ENCODE assay signal across 7 cellular contexts in the genomic region with DNA sequence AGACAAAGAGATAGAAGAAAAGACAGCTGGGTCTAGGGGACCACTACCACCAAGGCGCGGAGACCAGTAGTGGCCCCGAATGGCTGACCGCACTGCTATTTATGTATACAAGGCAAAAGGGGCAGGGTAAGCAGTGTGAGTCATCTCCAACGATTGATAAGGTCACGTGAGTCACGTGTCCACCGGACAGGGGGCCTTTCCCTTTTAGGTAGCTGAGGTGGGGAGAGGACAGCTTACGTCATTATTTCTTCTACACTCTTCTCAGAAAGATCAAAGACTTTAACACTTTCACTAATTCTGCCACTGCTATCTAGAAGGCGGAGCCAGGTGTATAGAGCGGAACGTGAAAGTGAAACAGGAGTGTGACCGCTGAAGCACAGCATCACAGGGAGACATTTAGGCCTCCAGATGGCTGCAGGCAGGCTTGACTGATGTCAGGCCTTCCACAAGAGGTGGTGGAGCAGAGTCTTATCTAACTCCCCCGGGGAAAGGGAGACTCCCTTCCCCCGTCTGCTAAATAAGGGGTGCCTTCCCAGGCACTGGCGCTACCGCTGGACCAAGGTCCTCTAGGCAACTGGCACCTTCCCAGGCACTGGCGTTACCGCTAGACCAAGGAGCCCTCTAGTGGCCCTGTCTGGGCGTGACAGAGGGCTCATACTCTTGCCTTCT. TPM values are rescaled to one million over a fixed set of nuclear protein-coding genes. Genes with fewer than 3 reads are reported as not detected.
DNase-seq lines count a peak whose midpoint lies in the region; ATAC-seq and TF ChIP-seq lines count a peak whose summit lies in the region.

No MANE protein-coding gene starts in this region.

- H3K4me3 ChIP-seq in SU-DHL-6 (ENCODE audit: insufficient read depth, low read length, poor library complexity, severe bottlenecking) (peak overlapping the region; percentile 52), cardiac fibroblast (replicated peaks in 1 of 2; ENCODE audit: low read depth in 2 of 2, low read length in 2 of 2) (peak overlapping the region; percentile 29 to 39), liver (ENCODE audit: low read depth in 1 of 3, low read length in 3 of 3) (peak overlapping the region; percentile 50 to 85 (median 64))

- peak overlapping the region; percentile 20 for H3K27ac Mint-ChIP-seq in stimulated activated naive B cell treated with anti-CD40 and anti-IgM and Interleukin-4, amounts not matched to agents 10 μg/mL and 1 μg/mL and 100 μg/mL, for 72 hours

- H3F3A ChIP-seq in SU-DHL-6 (ENCODE audit: insufficient read depth) = no peaks in the 10 kb centered on the region

- DNase-seq in cardiac fibroblast (ENCODE audit: low read depth in 2 of 2) = peak; percentile 80 to 85
- peak; percentile 76 for DNase-seq in stimulated activated naive B cell treated with anti-CD40 and anti-IgM and Interleukin-4, amounts not matched to agents 10 μg/mL and 1 μg/mL and 100 μg/mL, for 72 hours

- H3K79me2 ChIP-seq in SU-DHL-6 (ENCODE audit: insufficient read depth, low read length) = no peaks in the 10 kb centered on the region

- peaks cover 8 to 17% of the 10 kb centered on the region in 2 donors for H3K4me1 Mint-ChIP-seq in stimulated activated naive B cell treated with anti-CD40 and anti-IgM and Interleukin-4, amounts not matched to agents 10 μg/mL and 1 μg/mL and 100 μg/mL, for 72 hours

- peak; percentile 83 for ATAC-seq in GM21825 (IDR thresholded peaks at IDR 0.05; ENCODE audit: unreplicated experiment)
- ATAC-seq in stimulated activated naive B cell treated with anti-CD40 and anti-IgM and Interleukin-4, amounts not matched to agents 10 μg/mL and 1 μg/mL and 100 μg/mL, for 72 hours (replicated peaks) = peak; percentile 87 to 88

- H3K9ac ChIP-seq in SU-DHL-6 (ENCODE audit: low read length) (no peak overlapping the region; the same call in 1 of the 2 replicates), liver (ENCODE audit: low read depth in 1 of 2, low read length in 2 of 2) (peak overlapping the region in 1 of 2 donors; percentile 74)

- H3K4me3 Mint-ChIP-seq in stimulated activated naive B cell treated with anti-CD40 and anti-IgM and Interleukin-4, amounts not matched to agents 10 μg/mL and 1 μg/mL and 100 μg/mL, for 72 hours = peak overlapping the region; percentile 73 to 86

- H2AFZ ChIP-seq in SU-DHL-6 (ENCODE audit: low read depth, low read length, severe bottlenecking) = peak overlapping the region; percentile 73

- TF ChIP-seq RAD21 in Ishikawa (IDR thresholded peaks at IDR 0.05; ENCODE audit: low read depth) = peak; percentile 86
- peak; percentile 88 to 90 for TF ChIP-seq RAD21 in liver (IDR thresholded peaks at IDR 0.05)

- H3K4me2 ChIP-seq in SU-DHL-6 (ENCODE audit: low read depth, low read length, poor library complexity, severe bottlenecking) = peak overlapping the region; percentile 58

- H3K4me1 ChIP-seq in liver (ENCODE audit: control insufficient read depth in 4 of 4, insufficient read depth in 4 of 4, low read length in 3 of 4) = no peaks in the 10 kb centered on the region

- H3K9me3 Mint-ChIP-seq in stimulated activated naive B cell treated with anti-CD40 and anti-IgM and Interleukin-4, amounts not matched to agents 10 μg/mL and 1 μg/mL and 100 μg/mL, for 72 hours = peaks cover 0 to 6% of the 10 kb centered on the region in 2 donors

- H3K27me3 Mint-ChIP-seq in stimulated activated naive B cell treated with anti-CD40 and anti-IgM and Interleukin-4, amounts not matched to agents 10 μg/mL and 1 μg/mL and 100 μg/mL, for 72 hours = peaks cover 0 to 5% of the 10 kb centered on the region in 2 donors

- H3K27me3 ChIP-seq in SU-DHL-6 (ENCODE audit: low read length) (no peaks in the 10 kb centered on the region), liver (ENCODE audit: control insufficient read depth in 4 of 4, insufficient read depth in 4 of 4, low read length in 3 of 4) (peaks cover 0 to 4% (median 0%) of the 10 kb centered on the region in 4 donors)

- H3K36me3 ChIP-seq in SU-DHL-6 (ENCODE audit: low read length) = no peaks in the 10 kb centered on the region
- no peaks in the 10 kb centered on the region for H3K36me3 ChIP-seq in liver (ENCODE audit: control insufficient read depth in 4 of 4, insufficient read depth in 3 of 4, low read depth in 1 of 4, low read length in 3 of 4)

- no peaks in the 10 kb centered on the region for H3K9me2 ChIP-seq in SU-DHL-6 (replicated peaks; ENCODE audit: insufficient read depth, low read length)

- no peaks in the 10 kb centered on the region for H3K36me3 Mint-ChIP-seq in stimulated activated naive B cell treated with anti-CD40 and anti-IgM and Interleukin-4, amounts not matched to agents 10 μg/mL and 1 μg/mL and 100 μg/mL, for 72 hours

- no peak overlapping the region for H3K27ac ChIP-seq in SU-DHL-6 (ENCODE audit: low read depth, low read length)
- no peak overlapping the region for H3K27ac ChIP-seq in liver (ENCODE audit: low read depth in 1 of 2, low read length in 2 of 2)

- H3K9me3 ChIP-seq in SU-DHL-6 (ENCODE audit: insufficient read depth, low read length) = no peaks in the 10 kb centered on the region
- no peaks in the 10 kb centered on the region for H3K9me3 ChIP-seq in liver (ENCODE audit: control insufficient read depth in 4 of 4, low read length in 3 of 4)

- WGBS in liver = 45% methylated on average over 20 of the region's 20 CpGs

- peak; percentile 71 for TF ChIP-seq CTCF in GM12874 (IDR thresholded peaks at IDR 0.05; ENCODE audit: insufficient read depth, low read depth, low read length)
- peak; percentile 76 for TF ChIP-seq CTCF in SU-DHL-6 (IDR thresholded peaks at IDR 0.05; ENCODE audit: insufficient read depth, low read length, poor library complexity, severe bottlenecking)
- peak; percentile 72 for TF ChIP-seq CTCF in cardiac fibroblast (IDR thresholded peaks at IDR 0.05; ENCODE audit: low read depth, low read length)
- TF ChIP-seq CTCF in liver (IDR thresholded peaks at IDR 0.05; ENCODE audit: low read depth, low read length, missing input control) = peak; percentile 56

- no peaks in the 10 kb centered on the region for H4K20me1 ChIP-seq in SU-DHL-6 (ENCODE audit: low read depth, low read length)

- no peak for TF ChIP-seq EP300 in Ishikawa (IDR thresholded peaks at IDR 0.05; ENCODE audit: borderline replicate concordance)

TF ChIP-seq in Ishikawa, 13 proteins besides CTCF, POLR2A, EP300 and RAD21:
- peak; percentile 55; the same call in 1 of the 2 replicates for TF ChIP-seq NFIC (IDR thresholded peaks at IDR 0.05)
- TF ChIP-seq, protein P1, sequence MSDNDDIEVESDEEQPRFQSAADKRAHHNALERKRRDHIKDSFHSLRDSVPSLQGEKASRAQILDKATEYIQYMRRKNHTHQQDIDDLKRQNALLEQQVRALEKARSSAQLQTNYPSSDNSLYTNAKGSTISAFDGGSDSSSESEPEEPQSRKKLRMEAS (IDR thresholded peaks at IDR 0.05) = no peak
- TF ChIP-seq, protein P2, sequence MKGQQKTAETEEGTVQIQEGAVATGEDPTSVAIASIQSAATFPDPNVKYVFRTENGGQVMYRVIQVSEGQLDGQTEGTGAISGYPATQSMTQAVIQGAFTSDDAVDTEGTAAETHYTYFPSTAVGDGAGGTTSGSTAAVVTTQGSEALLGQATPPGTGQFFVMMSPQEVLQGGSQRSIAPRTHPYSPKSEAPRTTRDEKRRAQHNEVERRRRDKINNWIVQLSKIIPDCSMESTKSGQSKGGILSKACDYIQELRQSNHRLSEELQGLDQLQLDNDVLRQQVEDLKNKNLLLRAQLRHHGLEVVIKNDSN (IDR thresholded peaks at IDR 0.05) = peak; percentile 89
- no peak for TF ChIP-seq TEAD4 (IDR thresholded peaks at IDR 0.05)
- TF ChIP-seq YY1 (IDR thresholded peaks at IDR 0.05; ENCODE audit: low read depth) = no peak
- no peak for TF ChIP-seq FOXM1 (IDR thresholded peaks at IDR 0.05; ENCODE audit: borderline replicate concordance, low read depth)
- no peak for TF ChIP-seq CREB1 (IDR thresholded peaks at IDR 0.05; ENCODE audit: low read depth)
- TF ChIP-seq EGR1 (IDR thresholded peaks at IDR 0.05) = no peak
TF ChIP-seq in Ishikawa: peak in this region for 2.

TF ChIP-seq in liver, 16 proteins besides CTCF, POLR2A, EP300 and RAD21 (continues in another document):
- TF ChIP-seq JUND (IDR thresholded peaks at IDR 0.05) (peak in 1 of 2 donors; percentile 50), RXRA (IDR thresholded peaks at IDR 0.05) (no peak), HNF4A (conservative IDR thresholded peaks at IDR 0.05) (peak; percentile 36 to 50)
- TF ChIP-seq, protein P3, sequence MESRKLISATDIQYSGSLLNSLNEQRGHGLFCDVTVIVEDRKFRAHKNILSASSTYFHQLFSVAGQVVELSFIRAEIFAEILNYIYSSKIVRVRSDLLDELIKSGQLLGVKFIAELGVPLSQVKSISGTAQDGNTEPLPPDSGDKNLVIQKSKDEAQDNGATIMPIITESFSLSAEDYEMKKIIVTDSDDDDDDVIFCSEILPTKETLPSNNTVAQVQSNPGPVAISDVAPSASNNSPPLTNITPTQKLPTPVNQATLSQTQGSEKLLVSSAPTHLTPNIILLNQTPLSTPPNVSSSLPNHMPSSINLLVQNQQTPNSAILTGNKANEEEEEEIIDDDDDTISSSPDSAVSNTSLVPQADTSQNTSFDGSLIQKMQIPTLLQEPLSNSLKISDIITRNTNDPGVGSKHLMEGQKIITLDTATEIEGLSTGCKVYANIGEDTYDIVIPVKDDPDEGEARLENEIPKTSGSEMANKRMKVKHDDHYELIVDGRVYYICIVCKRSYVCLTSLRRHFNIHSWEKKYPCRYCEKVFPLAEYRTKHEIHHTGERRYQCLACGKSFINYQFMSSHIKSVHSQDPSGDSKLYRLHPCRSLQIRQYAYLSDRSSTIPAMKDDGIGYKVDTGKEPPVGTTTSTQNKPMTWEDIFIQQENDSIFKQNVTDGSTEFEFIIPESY (IDR thresholded peaks at IDR 0.05) = no peak

RNA-seq across cellular contexts. Expression of a gene that starts 6.1 kb away (rescaled TPM):
- total RNA-seq in liver = under 1 TPM; 0.14 to 0.42 TPM
- polyA plus RNA-seq in liver = under 1 TPM; 0.21 to 0.22 TPM
